1 cellular context compared by ENCODE assay signal in the genomic region with DNA sequence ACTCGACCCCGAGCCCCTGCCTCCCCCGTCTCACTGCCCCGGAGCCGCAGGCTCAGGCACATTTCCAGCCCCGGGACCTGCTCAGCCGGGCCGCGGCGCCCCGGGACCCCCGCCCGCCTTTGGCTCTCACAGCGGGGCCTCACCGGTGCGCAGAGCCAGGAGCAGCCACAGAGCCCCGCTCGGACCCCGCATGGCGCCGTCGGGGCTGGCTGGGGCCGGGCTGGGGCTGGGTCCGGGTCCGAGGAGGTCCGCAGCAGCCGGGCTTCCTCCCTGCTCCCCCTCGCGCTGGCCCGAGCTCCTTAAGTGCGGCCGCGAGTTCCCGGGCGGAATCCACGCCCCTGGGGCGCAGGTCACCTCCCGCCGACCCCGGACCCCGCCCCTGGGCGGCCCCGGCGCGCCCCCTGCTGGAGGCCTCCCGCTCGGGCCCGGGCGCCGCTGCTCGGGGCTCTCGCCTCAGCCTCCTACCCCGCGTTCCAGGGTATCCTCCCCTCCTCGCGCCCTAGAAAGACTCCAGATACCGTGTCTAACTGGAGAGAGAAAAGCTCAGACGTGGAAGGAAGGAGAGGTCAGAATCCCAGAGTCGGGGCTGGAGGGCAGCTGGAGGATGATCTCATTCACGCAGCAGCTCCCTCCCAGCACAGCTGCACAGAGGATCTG.
TF ChIP-seq lines count a peak whose summit lies in the region.

Gene MELTF, minus strand, starts transcription at position 307 of the 657 bp plus-strand sequence. Its CDS starts 115 bp downstream, at position 192.

TF ChIP-seq in K562, 482 proteins besides CTCF, POLR2A, EP300 and RAD21 (continued from another document and continues in another):
- TF ChIP-seq, protein P1, sequence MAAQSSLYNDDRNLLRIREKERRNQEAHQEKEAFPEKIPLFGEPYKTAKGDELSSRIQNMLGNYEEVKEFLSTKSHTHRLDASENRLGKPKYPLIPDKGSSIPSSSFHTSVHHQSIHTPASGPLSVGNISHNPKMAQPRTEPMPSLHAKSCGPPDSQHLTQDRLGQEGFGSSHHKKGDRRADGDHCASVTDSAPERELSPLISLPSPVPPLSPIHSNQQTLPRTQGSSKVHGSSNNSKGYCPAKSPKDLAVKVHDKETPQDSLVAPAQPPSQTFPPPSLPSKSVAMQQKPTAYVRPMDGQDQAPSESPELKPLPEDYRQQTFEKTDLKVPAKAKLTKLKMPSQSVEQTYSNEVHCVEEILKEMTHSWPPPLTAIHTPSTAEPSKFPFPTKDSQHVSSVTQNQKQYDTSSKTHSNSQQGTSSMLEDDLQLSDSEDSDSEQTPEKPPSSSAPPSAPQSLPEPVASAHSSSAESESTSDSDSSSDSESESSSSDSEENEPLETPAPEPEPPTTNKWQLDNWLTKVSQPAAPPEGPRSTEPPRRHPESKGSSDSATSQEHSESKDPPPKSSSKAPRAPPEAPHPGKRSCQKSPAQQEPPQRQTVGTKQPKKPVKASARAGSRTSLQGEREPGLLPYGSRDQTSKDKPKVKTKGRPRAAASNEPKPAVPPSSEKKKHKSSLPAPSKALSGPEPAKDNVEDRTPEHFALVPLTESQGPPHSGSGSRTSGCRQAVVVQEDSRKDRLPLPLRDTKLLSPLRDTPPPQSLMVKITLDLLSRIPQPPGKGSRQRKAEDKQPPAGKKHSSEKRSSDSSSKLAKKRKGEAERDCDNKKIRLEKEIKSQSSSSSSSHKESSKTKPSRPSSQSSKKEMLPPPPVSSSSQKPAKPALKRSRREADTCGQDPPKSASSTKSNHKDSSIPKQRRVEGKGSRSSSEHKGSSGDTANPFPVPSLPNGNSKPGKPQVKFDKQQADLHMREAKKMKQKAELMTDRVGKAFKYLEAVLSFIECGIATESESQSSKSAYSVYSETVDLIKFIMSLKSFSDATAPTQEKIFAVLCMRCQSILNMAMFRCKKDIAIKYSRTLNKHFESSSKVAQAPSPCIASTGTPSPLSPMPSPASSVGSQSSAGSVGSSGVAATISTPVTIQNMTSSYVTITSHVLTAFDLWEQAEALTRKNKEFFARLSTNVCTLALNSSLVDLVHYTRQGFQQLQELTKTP (IDR thresholded peaks at IDR 0.05; ENCODE audit: low read depth in 1 of 2, partially characterized antibody in 2 of 2), result no peak
- TF ChIP-seq RBM25 (IDR thresholded peaks at IDR 0.05; ENCODE audit: low read depth, low read length, severe bottlenecking), result peak; percentile 69
- no peak for TF ChIP-seq RUNX1 (IDR thresholded peaks at IDR 0.05; ENCODE audit: low read depth)
- no peak for TF ChIP-seq ZNF449 (CRISPR knock-in tag; IDR thresholded peaks at IDR 0.05)
- 0 out of 2 replicates have a peak, but pooled peaks have one; percentile 7 for TF ChIP-seq SPI1 (IDR thresholded peaks at IDR 0.05; ENCODE audit: borderline replicate concordance, low read depth, low read length)
- TF ChIP-seq SREBF2 (CRISPR knock-in tag; IDR thresholded peaks at IDR 0.05), result no peak
- no peak for TF ChIP-seq MTA1 (IDR thresholded peaks at IDR 0.05; ENCODE audit: borderline replicate concordance)
- no peak; a peak in 1 of 4 replicates for TF ChIP-seq MNT (conservative IDR thresholded peaks at IDR 0.05)
- no peak for TF ChIP-seq NCOA4 (IDR thresholded peaks at IDR 0.05; ENCODE audit: partially characterized antibody)
- no peak for TF ChIP-seq CEBPG (CRISPR knock-in tag; IDR thresholded peaks at IDR 0.05)
- no peak for TF ChIP-seq CEBPG (tag; conservative IDR thresholded peaks at IDR 0.05 in 1 of 2, IDR thresholded peaks at IDR 0.05 in 1 of 2)
- no peak for TF ChIP-seq PYGO2 (tag; IDR thresholded peaks at IDR 0.05)
- TF ChIP-seq ZNF212 (CRISPR knock-in tag; IDR thresholded peaks at IDR 0.05), result no peak
- TF ChIP-seq ZKSCAN1 (IDR thresholded peaks at IDR 0.05; ENCODE audit: low read depth, low read length), result no peak; the same call in 1 of the 2 replicates
- peak; percentile 69 for TF ChIP-seq CTBP1 (IDR thresholded peaks at IDR 0.05; ENCODE audit: borderline replicate concordance)
- no peak for TF ChIP-seq SMAD3 (CRISPR knock-in tag; conservative IDR thresholded peaks at IDR 0.05)
- no peak for TF ChIP-seq ZNF143 (CRISPR knock-in tag; IDR thresholded peaks at IDR 0.05)
- TF ChIP-seq STAT5A (IDR thresholded peaks at IDR 0.05; ENCODE audit: borderline replicate concordance, low read length), result no peak
- TF ChIP-seq ZKSCAN8 (CRISPR knock-in tag; IDR thresholded peaks at IDR 0.05), result no peak
- TF ChIP-seq HMG20A (CRISPR knock-in tag; conservative IDR thresholded peaks at IDR 0.05), result no peak
- TF ChIP-seq CHCHD3 (CRISPR knock-in tag; IDR thresholded peaks at IDR 0.05), result no peak
- TF ChIP-seq KHSRP (IDR thresholded peaks at IDR 0.05), result no peak
- no peak; a peak in 3 of 4 replicates for TF ChIP-seq NRF1 (conservative IDR thresholded peaks at IDR 0.05 in 1 of 2, IDR thresholded peaks at IDR 0.05 in 1 of 2)
- no peak for TF ChIP-seq SAP30 (IDR thresholded peaks at IDR 0.05; ENCODE audit: borderline replicate concordance, insufficient read depth, low read depth, low read length, poor library complexity, severe bottlenecking)
- TF ChIP-seq KDM1A (IDR thresholded peaks at IDR 0.05), result 0 out of 4 replicates have a peak, but pooled peaks of 1 of the 2 experiments have one; percentile 81
- peak; percentile 94 for TF ChIP-seq CTCFL (IDR thresholded peaks at IDR 0.05; ENCODE audit: borderline replicate concordance, insufficient read depth, low read depth, low read length, poor library complexity, severe bottlenecking)
- TF ChIP-seq ZNF764 (CRISPR knock-in tag; IDR thresholded peaks at IDR 0.05; ENCODE audit: low read depth), result no peak
- TF ChIP-seq CSDE1 (IDR thresholded peaks at IDR 0.05), result no peak
- TF ChIP-seq POLR2AphosphoS5 (IDR thresholded peaks at IDR 0.05; ENCODE audit: control insufficient read depth, insufficient read depth, low read depth, low read length), result no peak
- peak; percentile 39 for TF ChIP-seq PRPF4 (IDR thresholded peaks at IDR 0.05; ENCODE audit: insufficient read depth, low read depth, low read length, poor library complexity, severe bottlenecking)
- no peak for TF ChIP-seq ZNF507 (tag; conservative IDR thresholded peaks at IDR 0.05)
- TF ChIP-seq ZNF699 (CRISPR knock-in tag; IDR thresholded peaks at IDR 0.05; ENCODE audit: insufficient replicate concordance), result no peak
- no peak for TF ChIP-seq NR2C1 (IDR thresholded peaks at IDR 0.05)
- no peak for TF ChIP-seq NR2C1 (tag; IDR thresholded peaks at IDR 0.05)
- TF ChIP-seq CCNT2 (IDR thresholded peaks at IDR 0.05; ENCODE audit: borderline replicate concordance, extremely low read depth, insufficient read length, low read depth, low read length), result peak; percentile 55
- no peak for TF ChIP-seq HDGF (IDR thresholded peaks at IDR 0.05)
- no peak for TF ChIP-seq LEF1 (IDR thresholded peaks at IDR 0.05)
- TF ChIP-seq ETV1 (tag; conservative IDR thresholded peaks at IDR 0.05; ENCODE audit: low read depth), result no peak
- no peak for TF ChIP-seq MCM5 (IDR thresholded peaks at IDR 0.05; ENCODE audit: low read depth)
- TF ChIP-seq ZNF224 (CRISPR knock-in tag; IDR thresholded peaks at IDR 0.05), result no peak
- no peak for TF ChIP-seq RBM14 (IDR thresholded peaks at IDR 0.05; ENCODE audit: borderline replicate concordance, insufficient read depth, low read depth, low read length)
- TF ChIP-seq FOXK2 (conservative IDR thresholded peaks at IDR 0.05 in 1 of 2, IDR thresholded peaks at IDR 0.05 in 1 of 2; ENCODE audit: low read depth in 2 of 2), result no peak
- no peak for TF ChIP-seq ILF3 (IDR thresholded peaks at IDR 0.05; ENCODE audit: borderline replicate concordance)
- TF ChIP-seq DIDO1 (tag; IDR thresholded peaks at IDR 0.05; ENCODE audit: low read depth), result no peak
- no peak for TF ChIP-seq MAFF (IDR thresholded peaks at IDR 0.05; ENCODE audit: low read length)
- TF ChIP-seq, protein P2, sequence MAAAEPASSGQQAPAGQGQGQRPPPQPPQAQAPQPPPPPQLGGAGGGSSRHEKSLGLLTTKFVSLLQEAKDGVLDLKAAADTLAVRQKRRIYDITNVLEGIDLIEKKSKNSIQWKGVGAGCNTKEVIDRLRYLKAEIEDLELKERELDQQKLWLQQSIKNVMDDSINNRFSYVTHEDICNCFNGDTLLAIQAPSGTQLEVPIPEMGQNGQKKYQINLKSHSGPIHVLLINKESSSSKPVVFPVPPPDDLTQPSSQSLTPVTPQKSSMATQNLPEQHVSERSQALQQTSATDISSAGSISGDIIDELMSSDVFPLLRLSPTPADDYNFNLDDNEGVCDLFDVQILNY (CRISPR knock-in tag; IDR thresholded peaks at IDR 0.05), result no peak
- TF ChIP-seq, protein P3, sequence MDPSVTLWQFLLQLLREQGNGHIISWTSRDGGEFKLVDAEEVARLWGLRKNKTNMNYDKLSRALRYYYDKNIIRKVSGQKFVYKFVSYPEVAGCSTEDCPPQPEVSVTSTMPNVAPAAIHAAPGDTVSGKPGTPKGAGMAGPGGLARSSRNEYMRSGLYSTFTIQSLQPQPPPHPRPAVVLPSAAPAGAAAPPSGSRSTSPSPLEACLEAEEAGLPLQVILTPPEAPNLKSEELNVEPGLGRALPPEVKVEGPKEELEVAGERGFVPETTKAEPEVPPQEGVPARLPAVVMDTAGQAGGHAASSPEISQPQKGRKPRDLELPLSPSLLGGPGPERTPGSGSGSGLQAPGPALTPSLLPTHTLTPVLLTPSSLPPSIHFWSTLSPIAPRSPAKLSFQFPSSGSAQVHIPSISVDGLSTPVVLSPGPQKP (CRISPR knock-in tag; IDR thresholded peaks at IDR 0.05), result no peak
- TF ChIP-seq BACH1 (tag; IDR thresholded peaks at IDR 0.05), result no peak
- TF ChIP-seq FIP1L1 (IDR thresholded peaks at IDR 0.05; ENCODE audit: low read depth, low read length, poor library complexity, severe bottlenecking), result peak; percentile 41
- no peak for TF ChIP-seq HIVEP1 (CRISPR knock-in tag; IDR thresholded peaks at IDR 0.05)
- TF ChIP-seq GATAD2B (IDR thresholded peaks at IDR 0.05; ENCODE audit: borderline replicate concordance), result peak; percentile 24; the same call in 1 of the 2 replicates
- no peak for TF ChIP-seq MECOM (CRISPR knock-in tag; IDR thresholded peaks at IDR 0.05)
- TF ChIP-seq ZNF282 (CRISPR knock-in tag; IDR thresholded peaks at IDR 0.05), result 0 out of 2 replicates have a peak, but pooled peaks have one; percentile 50
- TF ChIP-seq ZKSCAN3 (CRISPR knock-in tag; IDR thresholded peaks at IDR 0.05), result no peak
- TF ChIP-seq POLR3G (IDR thresholded peaks at IDR 0.05; ENCODE audit: extremely low read depth, insufficient read length, insufficient replicate concordance), result no peak
- TF ChIP-seq FOXJ2 (tag; IDR thresholded peaks at IDR 0.05), result no peak
- TF ChIP-seq HMG20B (CRISPR knock-in tag; IDR thresholded peaks at IDR 0.05), result no peak
- no peak for TF ChIP-seq CBX5 (IDR thresholded peaks at IDR 0.05; ENCODE audit: borderline replicate concordance, low read depth)
- no peak for TF ChIP-seq ZNF3 (CRISPR knock-in tag; IDR thresholded peaks at IDR 0.05)
- no peak for TF ChIP-seq HNRNPL (IDR thresholded peaks at IDR 0.05; ENCODE audit: low read depth, low read length)
- no peak for TF ChIP-seq ZHX1 (conservative IDR thresholded peaks at IDR 0.05; ENCODE audit: low read length)
- TF ChIP-seq ZFP30 (CRISPR knock-in tag; IDR thresholded peaks at IDR 0.05; ENCODE audit: borderline replicate concordance), result no peak
